In genomic region chr2:210003394-210003793, GRCh38 we compare ENCODE assay signal across 8 cellular contexts. TPM values are rescaled to one million over a fixed set of nuclear protein-coding genes. Genes with fewer than 3 reads are reported as not detected.
DNase-seq lines count a peak whose midpoint lies in the region; ATAC-seq, FAIRE-seq and TF ChIP-seq lines count a peak whose summit lies in the region.

No MANE protein-coding gene starts in this region.

- peak overlapping the region; percentile 78 for H3K9ac ChIP-seq in SU-DHL-6 (ENCODE audit: low read length)

- peak overlapping the region; percentile 68 for H3K4me2 ChIP-seq in SU-DHL-6 (ENCODE audit: low read depth, low read length, poor library complexity, severe bottlenecking)

- H3K27ac ChIP-seq in SU-DHL-6 (ENCODE audit: low read depth, low read length), result peak overlapping the region; percentile 46; the same call in 1 of the 2 replicates
- no peak overlapping the region for H3K27ac ChIP-seq in small intestine (ENCODE audit: low read depth in 1 of 2, low read length in 1 of 2)
- no peak overlapping the region for H3K27ac ChIP-seq in body of pancreas

- no peak for FAIRE-seq in small intestine (lab: Jason Lieb, UNC)

- DNase-seq in HFFc6 (no peak), foreskin fibroblast (peak in 1 of 2 donors; percentile 7), small intestine (no peak), body of pancreas (no peak), AG20443 (ENCODE audit: low spot score) (no peak)

- 6 to 20% (median 7%) methylated on average over 1 of the region's 1 CpG for WGBS in small intestine, 3 donors
- 15 to 21% methylated on average over 1 of the region's 1 CpG for WGBS in body of pancreas, 2 donors

- H3K36me3 Mint-ChIP-seq in HFFc6 (ENCODE audit: low read depth), result peaks cover 13% of the 10 kb centered on the region; the same call in 1 of the 2 replicates

- no peaks in the 10 kb centered on the region for H3K9me2 ChIP-seq in SU-DHL-6 (replicated peaks; ENCODE audit: insufficient read depth, low read length)

- intact Hi-C loops in body of pancreas (cut with DNase I), result no loop called here

- H3K4me3 ChIP-seq in SU-DHL-6 (ENCODE audit: insufficient read depth, low read length, poor library complexity, severe bottlenecking), result peak overlapping the region; percentile 91
- peak overlapping the region; percentile 98 for H3K4me3 ChIP-seq in foreskin fibroblast (ENCODE audit: low read depth in 1 of 2, low read length in 2 of 2)
- peak overlapping the region; percentile 74 to 85 for H3K4me3 ChIP-seq in small intestine (ENCODE audit: low read depth in 1 of 2, low read length in 2 of 2)
- H3K4me3 ChIP-seq in body of pancreas, result peak overlapping the region in 1 of 2 donors; percentile 73

- H3K9me3 Mint-ChIP-seq in HFFc6, result no peaks in the 10 kb centered on the region

- H3K27me3 ChIP-seq in SU-DHL-6 (ENCODE audit: low read length) (no peaks in the 10 kb centered on the region), small intestine (ENCODE audit: control insufficient read depth in 2 of 2, insufficient read depth in 2 of 2, low read length in 2 of 2) (no peaks in the 10 kb centered on the region), body of pancreas (no peaks in the 10 kb centered on the region)

- peaks cover 3% of the 10 kb centered on the region; the same call in 1 of the 2 replicates for H3F3A ChIP-seq in SU-DHL-6 (ENCODE audit: insufficient read depth)

- H3K79me2 ChIP-seq in SU-DHL-6 (ENCODE audit: insufficient read depth, low read length), result peaks cover 60% of the 10 kb centered on the region

- no peak overlapping the region for H2AFZ ChIP-seq in SU-DHL-6 (ENCODE audit: low read depth, low read length, severe bottlenecking)

- H3K27me3 Mint-ChIP-seq in HFFc6 (ENCODE audit: insufficient read depth), result no peaks in the 10 kb centered on the region

- peaks cover 13% of the 10 kb centered on the region; the same call in 1 of the 2 replicates for H3K36me3 ChIP-seq in SU-DHL-6 (ENCODE audit: low read length)
- H3K36me3 ChIP-seq in small intestine (ENCODE audit: control insufficient read depth in 2 of 2, insufficient read depth in 2 of 2, low read length in 2 of 2), result peaks cover 0 to 3% of the 10 kb centered on the region in 2 donors
- H3K36me3 ChIP-seq in body of pancreas (replicated peaks in 1 of 2; ENCODE audit: insufficient read depth in 1 of 2, low read depth in 2 of 2), result no peaks in the 10 kb centered on the region

- H3K27ac Mint-ChIP-seq in HFFc6, result peak overlapping the region; percentile 79; the same call in 1 of the 2 replicates

- no peak for TF ChIP-seq POLR2A in body of pancreas (IDR thresholded peaks at IDR 0.05)

- ATAC-seq in GM19467 (IDR thresholded peaks at IDR 0.05; ENCODE audit: unreplicated experiment), result no peak
- no peak for ATAC-seq in GM18870 (IDR thresholded peaks at IDR 0.05; ENCODE audit: unreplicated experiment)
- ATAC-seq in body of pancreas, result no peak

- peaks cover 54% of the 10 kb centered on the region for H3K4me1 Mint-ChIP-seq in HFFc6 (ENCODE audit: low read depth)

- H3K9me3 ChIP-seq in SU-DHL-6 (ENCODE audit: insufficient read depth, low read length), result no peaks in the 10 kb centered on the region
- no peaks in the 10 kb centered on the region for H3K9me3 ChIP-seq in small intestine (ENCODE audit: control insufficient read depth, low read depth)
- H3K9me3 ChIP-seq in body of pancreas, result no peaks in the 10 kb centered on the region

- peak overlapping the region; percentile 93 for H3K4me3 Mint-ChIP-seq in HFFc6

- H4K20me1 ChIP-seq in SU-DHL-6 (ENCODE audit: low read depth, low read length), result peaks cover 42% of the 10 kb centered on the region

- H3K4me1 ChIP-seq in small intestine (ENCODE audit: control insufficient read depth in 2 of 2, insufficient read depth in 1 of 2, low read depth in 1 of 2, low read length in 1 of 2) (peaks cover 4 to 10% of the 10 kb centered on the region in 2 donors), body of pancreas (peaks cover 40% of the 10 kb centered on the region)

- TF ChIP-seq CTCF in HFFc6 (IDR thresholded peaks at IDR 0.05) (no peak), SU-DHL-6 (IDR thresholded peaks at IDR 0.05; ENCODE audit: insufficient read depth, low read length, poor library complexity, severe bottlenecking) (no peak), foreskin fibroblast (IDR thresholded peaks at IDR 0.05; ENCODE audit: low read depth, low read length) (no peak), body of pancreas (IDR thresholded peaks at IDR 0.05) (no peak)

RNA-seq across cellular contexts. Expression of gene RPE, which starts 1.0 kb away (rescaled TPM):
- total RNA-seq in HFFc6 (2021; fragmentation: NEBNext Ultra II Directional; extraction: Animal tissue kit (Norgen Biotek cat#: 25700)), result 10 to 100 TPM; 58.9 to 70.9 (median 67.3) TPM
- polyA plus RNA-seq in small intestine, result 10 to 100 TPM; 16.2 to 32.2 (median 23.7) TPM
- total RNA-seq in body of pancreas, result 10 to 100 TPM; 22.1 to 37.9 TPM
